In genomic region chr10:35356725-35357092, GRCh38 we compare ENCODE assay signal across 1 cellular context.
TF ChIP-seq lines count a peak whose summit lies in the region.

No MANE protein-coding gene starts in this region.

TF ChIP-seq in GM23338, 12 proteins besides CTCF, POLR2A, EP300 and RAD21 (continued from another document):
- TF ChIP-seq ETS1 (IDR thresholded peaks at IDR 0.05) (no peak), REST (IDR thresholded peaks at IDR 0.05; ENCODE audit: unreplicated experiment) (no peak), NANOG (IDR thresholded peaks at IDR 0.05; ENCODE audit: borderline replicate concordance) (no peak), JUNB (IDR thresholded peaks at IDR 0.05; ENCODE audit: unreplicated experiment) (no peak)
